In genomic region chr14:105486974-105487448, GRCh38 we compare ENCODE assay signal across 8 cellular contexts. TPM values are rescaled to one million over a fixed set of nuclear protein-coding genes. Genes with fewer than 3 reads are reported as not detected.
DNase-seq lines count a peak whose midpoint lies in the region; ATAC-seq and TF ChIP-seq lines count a peak whose summit lies in the region.

No MANE protein-coding gene starts in this region.

- H3K27ac Mint-ChIP-seq in activated naive CD8-positive, alpha-beta T cell = no peak overlapping the region

- ATAC-seq in lung (ENCODE audit: insufficient read depth, low FRiP score) (no peak), GM18868 (IDR thresholded peaks at IDR 0.05; ENCODE audit: unreplicated experiment) (no peak)

- H3F3A ChIP-seq in MM.1S (ENCODE audit: insufficient read depth, low read length) = peaks cover 8% of the 10 kb centered on the region; the same call in 1 of the 2 replicates

- no peaks in the 10 kb centered on the region for H3K9me3 Mint-ChIP-seq in activated naive CD8-positive, alpha-beta T cell (ENCODE audit: low read depth)

- TF ChIP-seq POLR2A in tibial nerve (IDR thresholded peaks at IDR 0.05) = no peak

- peaks cover 34% of the 10 kb centered on the region for H3K4me1 Mint-ChIP-seq in activated naive CD8-positive, alpha-beta T cell (ENCODE audit: low read depth)

- 2% methylated on average over 43 to 45 of the region's 45 CpGs for WGBS in lung, 2 donors
- WGBS in tibial nerve, 2 donors = 2% methylated on average over 10 of the region's 45 CpGs; no CpG with 5 or more reads in 1 of the 2 donors

- H2AFZ ChIP-seq in MM.1S (ENCODE audit: low read length) = peak overlapping the region; percentile 62; the same call in 1 of the 2 replicates

- no peak for TF ChIP-seq CTCF in AG10803 (conservative IDR thresholded peaks at IDR 0.05; ENCODE audit: low read length)
- no peak for TF ChIP-seq CTCF in MM.1S (IDR thresholded peaks at IDR 0.05; ENCODE audit: low read length)
- no peak for TF ChIP-seq CTCF in lung (IDR thresholded peaks at IDR 0.05; ENCODE audit: control extremely low read depth, extremely low read depth)
- no peak for TF ChIP-seq CTCF in tibial nerve (IDR thresholded peaks at IDR 0.05)

- H3K4me3 ChIP-seq in AG10803 (ENCODE audit: low read length) (peak overlapping the region; percentile 69), MM.1S (ENCODE audit: low read length) (peak overlapping the region; percentile 87), lung (peak overlapping the region; percentile 18), tibial nerve (peak overlapping the region; percentile 10 to 88 (median 56))

- peak overlapping the region; percentile 87 for H3K4me2 ChIP-seq in MM.1S (ENCODE audit: low read depth, low read length)

- peak; percentile 40 for DNase-seq in AG10803 (ENCODE audit: low read depth)
- DNase-seq in MM.1S = no peak
- peak; percentile 70 for DNase-seq in lung (ENCODE audit: low spot score)
- peak in 1 of 2 donors; percentile 58 for DNase-seq in tibial nerve (ENCODE audit: low spot score in 2 of 2)
- no peak for DNase-seq in kidney glomerular epithelial cell (lab: John Stamatoyannopoulos, UW)
- DNase-seq in COLO829 (ENCODE audit: low spot score) = no peak

- no peaks in the 10 kb centered on the region for H3K9me2 ChIP-seq in MM.1S (replicated peaks; ENCODE audit: insufficient read depth, low read length)

- H3K4me1 ChIP-seq in MM.1S (ENCODE audit: low read length) (peaks cover 20% of the 10 kb centered on the region), lung (ENCODE audit: control insufficient read depth in 2 of 2, insufficient read depth in 2 of 2, low read length in 2 of 2) (peaks cover 14 to 46% of the 10 kb centered on the region in 2 donors), tibial nerve (peaks cover 0 to 91% (median 70%) of the 10 kb centered on the region in 4 donors)

- H3K27me3 ChIP-seq in MM.1S (replicated peaks; ENCODE audit: insufficient read depth, low read length) (peaks cover 10% of the 10 kb centered on the region; the same call in 1 of the 2 replicates), lung (ENCODE audit: control insufficient read depth, insufficient read depth) (no peaks in the 10 kb centered on the region), tibial nerve (peaks cover 0 to 15% of the 10 kb centered on the region in 2 donors)

- TF ChIP-seq EP300 in tibial nerve (IDR thresholded peaks at IDR 0.05) = peak in 1 of 2 donors; percentile 8

- 0 out of 2 replicates have a peak, but pooled peaks cover 3% of the 10 kb centered on the region for H4K20me1 ChIP-seq in MM.1S (ENCODE audit: insufficient read depth, low read length)

- H3K4me3 Mint-ChIP-seq in activated naive CD8-positive, alpha-beta T cell = peak overlapping the region; percentile 57

- H3K36me3 Mint-ChIP-seq in activated naive CD8-positive, alpha-beta T cell = no peaks in the 10 kb centered on the region

- H3K27me3 Mint-ChIP-seq in activated naive CD8-positive, alpha-beta T cell = no peaks in the 10 kb centered on the region

- H3K36me3 ChIP-seq in MM.1S (replicated peaks; ENCODE audit: insufficient read depth, low read length) (no peaks in the 10 kb centered on the region), lung (ENCODE audit: control insufficient read depth in 2 of 2, insufficient read depth in 2 of 2, low read length in 2 of 2) (no peaks in the 10 kb centered on the region), tibial nerve (no peaks in the 10 kb centered on the region)

- peaks cover 21% of the 10 kb centered on the region for H3K79me2 ChIP-seq in MM.1S (ENCODE audit: low read length)

- H3K27ac ChIP-seq in MM.1S (ENCODE audit: low read length) = peak overlapping the region; percentile 66; the same call in 1 of the 2 replicates
- H3K27ac ChIP-seq in lung (ENCODE audit: low read depth in 1 of 2, low read length in 1 of 2) = peak overlapping the region; percentile 55 to 91
- H3K27ac ChIP-seq in tibial nerve = peak overlapping the region; percentile 66 to 99 (median 96)

- peak overlapping the region; percentile 77 for H3K9ac ChIP-seq in MM.1S (ENCODE audit: low read length)

- no peaks in the 10 kb centered on the region for H3K9me3 ChIP-seq in MM.1S (replicated peaks; ENCODE audit: insufficient read depth, low read length)
- H3K9me3 ChIP-seq in lung (ENCODE audit: control insufficient read depth in 2 of 2, insufficient read depth in 1 of 2, low read length in 1 of 2) = no peaks in the 10 kb centered on the region
- H3K9me3 ChIP-seq in tibial nerve = no peaks in the 10 kb centered on the region

RNA-seq across cellular contexts. Expression of gene CRIP1, which starts 0.3 kb away (rescaled TPM):
- total RNA-seq in lung (100 to 1,000 TPM in 1 of 2 donors, 10 to 100 TPM in 1; 72.8 to 422 TPM), tibial nerve (10 to 100 TPM; 26.4 to 77.8 (median 33.5) TPM)
- polyA plus RNA-seq in lung = 100 to 1,000 TPM; 181 to 465 TPM

RNA-seq across cellular contexts. Expression of gene TEDC1, which starts 4.0 kb away (rescaled TPM):
- total RNA-seq in lung (10 to 100 TPM in 1 of 2 donors, 1 to 10 TPM in 1; 5.8 to 20.8 TPM), tibial nerve (10 to 100 TPM in 3 of 4 donors, 1 to 10 TPM in 1; 5.5 to 20.4 (median 14.2) TPM)
- polyA plus RNA-seq in lung = 10 to 100 TPM; 12.8 to 16.0 TPM

RNA-seq across cellular contexts. Expression of gene CRIP2, which starts 12.4 kb away (rescaled TPM):
- 100 to 1,000 TPM; 135 to 267 TPM for total RNA-seq in lung
- 100 to 1,000 TPM; 194 to 216 TPM for polyA plus RNA-seq in lung
- 100 to 1,000 TPM; 161 to 268 (median 208) TPM for total RNA-seq in tibial nerve

RNA-seq across cellular contexts. Expression of gene TMEM121, which starts 39.4 kb away (rescaled TPM):
- total RNA-seq in lung (1 to 10 TPM; 3.0 to 5.4 TPM), tibial nerve (10 to 100 TPM; 15.1 to 28.2 (median 20.1) TPM)
- 1 to 10 TPM; 1.1 to 2.6 TPM for polyA plus RNA-seq in lung

Comparison
In these comparisons a context has a peak if more than half of its experiments do, and no peak if none do; other contexts are left out.
1. DNase-seq: peak in AG10803 (single experiment) and lung (single experiment); none in MM.1S (single experiment), kidney glomerular epithelial cell (single experiment) and COLO829 (single experiment).
2. H3K4me3 ChIP-seq: peak in every context shown above with its lines; median percentile 87 in MM.1S; 69 in AG10803; 56 in tibial nerve; 18 in lung.
3. Peak in every context shown above with its lines, with median percentiles within 50 percentile points of each other: H3K27ac ChIP-seq.